ENCODE assay signal across 25 cellular contexts in genomic region chr12:1847411-1847810, GRCh38. TPM values are rescaled to one million over a fixed set of nuclear protein-coding genes. Genes with fewer than 3 reads are reported as not detected.
"Had no signal": no experiment of that assay in that cellular context is flagged by ENCODE, and none has a peak within 500 bp of the region (broad histone marks: within the 10 kb centered on the region; RNA-seq: fewer than 3 reads in every experiment).

No MANE protein-coding gene starts in this region.

- H3K27me3 ChIP-seq: brain microvascular endothelial cell, hepatocyte, right atrium auricular region had no signal

- H2AFZ ChIP-seq: hepatocyte, neural progenitor cell had no signal

- H3K9ac ChIP-seq: neural progenitor cell had no signal

- H3K9me3 Mint-ChIP-seq: activated CD4-positive, alpha-beta T cell treated with anti-CD3 and anti-CD28 coated beads, Interleukin-2, amount 10 ng/mL, durations not matched to agents 7 days and 5 days; activated CD8-positive, alpha-beta T cell treated with anti-CD3 and anti-CD28 coated beads for 36 hours; activated naive CD4-positive, alpha-beta T cell treated with anti-CD3 and anti-CD28 coated beads, Interleukin-2, amount 10 ng/mL, durations not matched to agents 7 days and 5 days; activated naive CD8-positive, alpha-beta T cell treated with anti-CD3 and anti-CD28 coated beads, Interleukin-2, amount 10 ng/mL, durations not matched to agents 7 days and 5 days; activated T-cell treated with anti-CD3 and anti-CD28 coated beads, Interleukin-2, amount 50 U/mL, for 72 hours; dendritic cell treated with granulocyte-macrophage colony-stimulating factor and Interleukin-4, amounts not matched to agents 40 ng/mL and 50 ng/mL, for 4 days; natural killer cell; neural progenitor cell; T-cell; T-helper 2 cell treated with Interferon-gamma antibody and Interleukin-4, amounts not matched to agents 5 μg/mL and 100 μg/mL, for 36 hours had no signal

- H3K4me1 ChIP-seq: right atrium auricular region, tibial nerve had no signal

- H3K4me3 ChIP-seq: hepatocyte, neural progenitor cell, right atrium auricular region, spleen, tibial nerve had no signal

- H3K4me2 ChIP-seq: hepatocyte, neural progenitor cell had no signal

- H3K9me3 ChIP-seq: right atrium auricular region, spleen, tibial nerve had no signal

- H3K27ac ChIP-seq: brain microvascular endothelial cell, epithelial cell of prostate, hepatocyte, neural progenitor cell, right atrium auricular region, spleen, tibial nerve, WERI-Rb-1 had no signal

- ATAC-seq: activated CD8-positive, alpha-beta T cell treated with anti-CD3 and anti-CD28 coated beads for 36 hours; activated T-cell treated with anti-CD3 and anti-CD28 coated beads, Interleukin-2, amount 50 U/mL, for 72 hours; left cardiac atrium; natural killer cell; T-cell had no signal

- H3K27ac Mint-ChIP-seq: activated CD4-positive, alpha-beta T cell treated with anti-CD3 and anti-CD28 coated beads, Interleukin-2, amount 10 ng/mL, durations not matched to agents 7 days and 5 days; activated CD8-positive, alpha-beta T cell treated with anti-CD3 and anti-CD28 coated beads for 36 hours; activated naive CD4-positive, alpha-beta T cell treated with anti-CD3 and anti-CD28 coated beads, Interleukin-2, amount 10 ng/mL, durations not matched to agents 7 days and 5 days; activated naive CD8-positive, alpha-beta T cell treated with anti-CD3 and anti-CD28 coated beads, Interleukin-2, amount 10 ng/mL, durations not matched to agents 7 days and 5 days; activated T-cell treated with anti-CD3 and anti-CD28 coated beads, Interleukin-2, amount 50 U/mL, for 72 hours; dendritic cell treated with granulocyte-macrophage colony-stimulating factor and Interleukin-4, amounts not matched to agents 40 ng/mL and 50 ng/mL, for 4 days; natural killer cell; T-cell; T-helper 2 cell treated with Interferon-gamma antibody and Interleukin-4, amounts not matched to agents 5 μg/mL and 100 μg/mL, for 36 hours had no signal

- H3K4me1 Mint-ChIP-seq: activated CD4-positive, alpha-beta T cell treated with anti-CD3 and anti-CD28 coated beads, Interleukin-2, amount 10 ng/mL, durations not matched to agents 7 days and 5 days; activated naive CD4-positive, alpha-beta T cell treated with anti-CD3 and anti-CD28 coated beads, Interleukin-2, amount 10 ng/mL, durations not matched to agents 7 days and 5 days; natural killer cell had no signal

- H3K27me3 Mint-ChIP-seq: activated CD8-positive, alpha-beta T cell treated with anti-CD3 and anti-CD28 coated beads for 36 hours; activated naive CD4-positive, alpha-beta T cell treated with anti-CD3 and anti-CD28 coated beads, Interleukin-2, amount 10 ng/mL, durations not matched to agents 7 days and 5 days had no signal

- H3K36me3 Mint-ChIP-seq: activated naive CD4-positive, alpha-beta T cell treated with anti-CD3 and anti-CD28 coated beads, Interleukin-2, amount 10 ng/mL, durations not matched to agents 7 days and 5 days; activated naive CD8-positive, alpha-beta T cell treated with anti-CD3 and anti-CD28 coated beads, Interleukin-2, amount 10 ng/mL, durations not matched to agents 7 days and 5 days; natural killer cell; neural progenitor cell; T-cell had no signal

- H3K36me3 ChIP-seq: brain microvascular endothelial cell, neural progenitor cell, right atrium auricular region, spleen, tibial nerve, WERI-Rb-1 had no signal

- DNase-seq: activated CD4-positive, alpha-beta T cell treated with anti-CD3 and anti-CD28 coated beads, Interleukin-2, amount 10 ng/mL, durations not matched to agents 7 days and 5 days; activated CD4-positive, CD25-positive, alpha-beta regulatory T cell treated with anti-CD3 and anti-CD28 coated beads, Interleukin-2, amount 50 U/mL, for 72 hours; activated CD8-positive, alpha-beta T cell treated with anti-CD3 and anti-CD28 coated beads for 36 hours; activated naive CD4-positive, alpha-beta T cell treated with anti-CD3 and anti-CD28 coated beads, Interleukin-2, amount 10 ng/mL, durations not matched to agents 7 days and 5 days; activated naive CD8-positive, alpha-beta T cell treated with anti-CD3 and anti-CD28 coated beads, Interleukin-2, amount 10 ng/mL, durations not matched to agents 7 days and 5 days; activated T-cell treated with anti-CD3 and anti-CD28 coated beads, Interleukin-2, amount 50 U/mL, for 72 hours; brain microvascular endothelial cell; caudate nucleus; effector CD4-positive, alpha-beta T cell; left cardiac atrium; natural killer cell; occipital lobe; spleen; stimulated activated naive CD4-positive, alpha-beta T cell treated with Interleukin-2 at 50 U/mL for 16 hours; WERI-Rb-1 had no signal

- H3K4me3 Mint-ChIP-seq: activated CD4-positive, alpha-beta T cell treated with anti-CD3 and anti-CD28 coated beads, Interleukin-2, amount 10 ng/mL, durations not matched to agents 7 days and 5 days; activated CD8-positive, alpha-beta T cell treated with anti-CD3 and anti-CD28 coated beads for 36 hours; activated naive CD4-positive, alpha-beta T cell treated with anti-CD3 and anti-CD28 coated beads, Interleukin-2, amount 10 ng/mL, durations not matched to agents 7 days and 5 days; activated naive CD8-positive, alpha-beta T cell treated with anti-CD3 and anti-CD28 coated beads, Interleukin-2, amount 10 ng/mL, durations not matched to agents 7 days and 5 days; activated T-cell treated with anti-CD3 and anti-CD28 coated beads, Interleukin-2, amount 50 U/mL, for 72 hours; dendritic cell treated with granulocyte-macrophage colony-stimulating factor and Interleukin-4, amounts not matched to agents 40 ng/mL and 50 ng/mL, for 4 days; natural killer cell; neural progenitor cell; T-cell; T-helper 2 cell treated with Interferon-gamma antibody and Interleukin-4, amounts not matched to agents 5 μg/mL and 100 μg/mL, for 36 hours had no signal

RNA-seq across cellular contexts. Expression of gene LRTM2, which starts 27.0 kb away (rescaled TPM):
- polyA plus RNA-seq: hepatocyte, keratinocyte, spleen, urinary bladder had no signal
